Comparison of ENCODE assay signal across 8 cellular contexts in genomic region chr1:43530483-43531452, GRCh38. TPM values are rescaled to one million over a fixed set of nuclear protein-coding genes. Genes with fewer than 3 reads are reported as not detected.
DNase-seq lines count a peak whose midpoint lies in the region; ATAC-seq and TF ChIP-seq lines count a peak whose summit lies in the region.

TSS of gene PTPRF (plus strand) at chr1:43530883. CDS start at chr1:43545076, 14,193 bp downstream.

- intact Hi-C loops in esophagus squamous epithelium (cut with DNase I) (no loop called here), tibial artery (cut with DNase I; ENCODE audit: low total_unique reads) (loop anchor here (5.0 kb wide), 1 partner anchor 232 kb away; no protein-coding TSS in a partner anchor)

- peak within 1 kb of the TSS; percentile 76 for H3K9ac ChIP-seq in mucosa of stomach (ENCODE audit: low read length)

- no peak for ATAC-seq in HG03378 (IDR thresholded peaks at IDR 0.05; ENCODE audit: unreplicated experiment)

- no peak for TF ChIP-seq CTCF in esophagus squamous epithelium (IDR thresholded peaks at IDR 0.05)
- no peak for TF ChIP-seq CTCF in tibial artery (IDR thresholded peaks at IDR 0.05)

- H3K27ac ChIP-seq in esophagus squamous epithelium (peak within 1 kb of the TSS; percentile 88 to 96 (median 94)), tibial artery (peak within 1 kb of the TSS; percentile 69 to 73)

- H3K36me3 ChIP-seq in esophagus squamous epithelium (no peaks in the 10 kb centered on the region), mucosa of stomach (ENCODE audit: control insufficient read depth, insufficient read depth, low read length) (no peaks in the 10 kb centered on the region), tibial artery (no peaks in the 10 kb centered on the region)

- H3K9me3 ChIP-seq in esophagus squamous epithelium (no peaks in the 10 kb centered on the region), mucosa of stomach (ENCODE audit: control insufficient read depth, low read length) (no peaks in the 10 kb centered on the region), tibial artery (no peaks in the 10 kb centered on the region)

- H3K4me3 ChIP-seq in esophagus squamous epithelium (peak within 1 kb of the TSS; percentile 66 to 94 (median 75)), mucosa of stomach (ENCODE audit: low read length) (peak within 1 kb of the TSS; percentile 73), tibial artery (peak within 1 kb of the TSS; percentile 66 to 73)

- DNase-seq in NCI-H146 (lab: John Stamatoyannopoulos, UW) (peak; percentile 45), NCI-H146 treated with DMSO at 0.1 percent for 48 hours (lab: John Stamatoyannopoulos, UW; ENCODE audit: unreplicated experiment) (no peak), NCI-H2196 (lab: John Stamatoyannopoulos, UW; ENCODE audit: unreplicated experiment) (peak; percentile 83), esophagus squamous epithelium (lab: John Stamatoyannopoulos, UW) (no peak), tibial artery (peak in 1 of 2 donors; percentile 76)
- peak; percentile 51 for DNase-seq in activated T-cell treated with anti-CD3 and anti-CD28 coated beads, Interleukin-2, amount 50 U/mL, for 1 hour

- H3K4me1 ChIP-seq in esophagus squamous epithelium (peaks cover 0 to 62% (median 37%) of the 10 kb centered on the region in 3 donors), mucosa of stomach (ENCODE audit: control insufficient read depth, insufficient read depth, low read length) (peaks cover 39% of the 10 kb centered on the region), tibial artery (peaks cover 0 to 39% (median 13%) of the 10 kb centered on the region in 4 donors)

- 0% methylated on average over 3 of the region's 97 CpGs; no CpG with 5 or more reads in 1 of the 2 donors for WGBS in esophagus squamous epithelium, 2 donors

- TF ChIP-seq POLR2A in esophagus squamous epithelium (IDR thresholded peaks at IDR 0.05) = peak in 2 of 4 donors; percentile 28 to 51

- H3K27me3 ChIP-seq in esophagus squamous epithelium (peaks cover 0 to 17% (median 0%) of the 10 kb centered on the region in 4 donors), mucosa of stomach (ENCODE audit: control insufficient read depth, insufficient read depth, low read length) (no peaks in the 10 kb centered on the region), tibial artery (no peaks in the 10 kb centered on the region)

RNA-seq across cellular contexts. Expression of gene PTPRF, which starts in this region (rescaled TPM):
- 100 to 1,000 TPM; 104 to 243 (median 112) TPM for total RNA-seq in esophagus squamous epithelium

Comparison
In these comparisons a context has a peak if more than half of its experiments do, and no peak if none do; other contexts are left out.
1. DNase-seq: peak in NCI-H146 (single experiment), NCI-H2196 (single experiment) and activated T-cell treated with anti-CD3 and anti-CD28 coated beads, Interleukin-2, amount 50 U/mL, for 1 hour (single experiment); none in NCI-H146 treated with DMSO at 0.1 percent for 48 hours (single experiment) and esophagus squamous epithelium (single experiment).
2. Peak in every context shown above with its lines, with median percentiles within 50 percentile points of each other: H3K4me3 ChIP-seq.